Comparison of ENCODE assay signal across 18 cellular contexts in the genomic region with DNA sequence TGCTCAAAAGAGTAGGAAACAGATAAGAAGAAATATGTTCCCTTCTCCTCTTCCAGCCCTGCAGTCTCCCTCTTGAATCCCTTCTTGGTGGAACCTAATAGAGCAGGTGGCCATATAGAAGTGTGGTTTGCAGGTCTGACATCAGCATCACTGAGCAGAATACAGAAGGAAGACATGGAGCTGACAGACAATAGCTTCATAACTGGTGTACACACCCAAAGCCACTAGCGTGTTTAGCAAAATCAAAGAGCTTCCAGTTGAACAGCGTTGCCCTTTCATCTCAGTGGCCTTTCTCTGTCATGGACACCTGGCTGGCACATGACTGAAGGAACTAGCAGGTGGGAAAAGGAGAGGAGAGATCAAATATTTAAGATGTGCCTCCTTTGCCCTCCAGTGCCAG.
A peak's percentile ranks its signal among the peaks of the same experiment; 100 is the strongest.
DNase-seq lines count a peak whose midpoint lies in the region; ATAC-seq and TF ChIP-seq lines count a peak whose summit lies in the region.
"Had no signal": no experiment of that assay in that cellular context is flagged by ENCODE, and none has a peak within 500 bp of the region (broad histone marks: within the 10 kb centered on the region; RNA-seq: fewer than 3 reads in every experiment).

No MANE protein-coding gene starts in this region.

- ATAC-seq in left cardiac atrium (no peak), HG03108 (IDR thresholded peaks at IDR 0.05; ENCODE audit: unreplicated experiment) (no peak)
- ATAC-seq: HCT116 had no signal

- TF ChIP-seq EP300 in esophagus muscularis mucosa (IDR thresholded peaks at IDR 0.05), result no peak

- H3K9me3 ChIP-seq in right atrium auricular region, result no peaks in the 10 kb centered on the region
- no peaks in the 10 kb centered on the region for H3K9me3 ChIP-seq in esophagus muscularis mucosa
- H3K9me3 ChIP-seq: BE2C had no signal

- H3K4me1 ChIP-seq in right atrium auricular region (no peaks in the 10 kb centered on the region), esophagus muscularis mucosa (peaks cover 0 to 4% (median 0%) of the 10 kb centered on the region in 4 donors)
- H3K4me1 ChIP-seq: BE2C had no signal

- intact Hi-C loops in left cardiac atrium (cut with DNase I), result no loop called here
- intact Hi-C loops in esophagus muscularis mucosa (cut with DNase I), result no loop called here

- no peak overlapping the region for H3K27ac ChIP-seq in right atrium auricular region
- H3K27ac ChIP-seq in esophagus muscularis mucosa (replicated peaks in 1 of 4), result no peak overlapping the region
- H3K27ac ChIP-seq: 22Rv1; BLaER1 treated with 17β-estradiol and CSF1 and Interleukin-3, amounts not matched to agents 10 nM and 100 nM had no signal

- no peak for TF ChIP-seq POLR2A in esophagus muscularis mucosa (IDR thresholded peaks at IDR 0.05; ENCODE audit: low read depth)

- TF ChIP-seq CTCF in right atrium auricular region (IDR thresholded peaks at IDR 0.05) (no peak), esophagus muscularis mucosa (IDR thresholded peaks at IDR 0.05) (no peak)

- WGBS in esophagus muscularis mucosa, result 97% methylated on average over 2 of the region's 2 CpGs

- H3K4me3 ChIP-seq in right atrium auricular region (no peak overlapping the region), esophagus muscularis mucosa (no peak overlapping the region)
- H3K4me3 ChIP-seq: BLaER1 treated with 17β-estradiol and CSF1 and Interleukin-3, amounts not matched to agents 10 nM and 100 nM had no signal

- no peaks in the 10 kb centered on the region for H3K27me3 ChIP-seq in right atrium auricular region
- peaks cover 0 to 11% (median 0%) of the 10 kb centered on the region in 4 donors for H3K27me3 ChIP-seq in esophagus muscularis mucosa
- H3K27me3 ChIP-seq: BE2C had no signal

- no peaks in the 10 kb centered on the region for H3K36me3 ChIP-seq in right atrium auricular region
- H3K36me3 ChIP-seq in esophagus muscularis mucosa, result no peaks in the 10 kb centered on the region
- H3K36me3 ChIP-seq: BE2C; BLaER1 treated with 17β-estradiol and CSF1 and Interleukin-3, amounts not matched to agents 10 nM and 100 nM had no signal

- peak; percentile 32 for DNase-seq in right atrium auricular region (ENCODE audit: low spot score)
- DNase-seq in left cardiac atrium, result no peak
- peak; percentile 8 for DNase-seq in NCI-H146 treated with DMSO at 0.1 percent for 48 hours (lab: John Stamatoyannopoulos, UW; ENCODE audit: unreplicated experiment)
- DNase-seq in esophagus muscularis mucosa (ENCODE audit: extremely low spot score), result peak; percentile 74
- peak; percentile 2 for DNase-seq in ureter (ENCODE audit: low spot score)
- DNase-seq in SK-N-DZ (ENCODE audit: low spot score), result no peak
- DNase-seq in GF-D8 (lab: John Stamatoyannopoulos, UW), result no peak
- DNase-seq: AML-193; BE2C; CD4-positive, alpha-beta T cell; CD8-positive, alpha-beta memory T cell; DMS 273 treated with DMSO at 0.1 percent for 48 hours; DMS79 treated with DMSO at 0.1 percent for 48 hours; H9 had no signal

Comparison
In these comparisons a context has a peak if more than half of its experiments do, and no peak if none do; other contexts are left out.
1. DNase-seq: peak in right atrium auricular region (single experiment), NCI-H146 treated with DMSO at 0.1 percent for 48 hours (single experiment), esophagus muscularis mucosa (single experiment) and ureter (single experiment); none in left cardiac atrium (single experiment), SK-N-DZ (single experiment) and GF-D8 (single experiment).